2 cellular contexts compared by ENCODE assay signal in the genomic region with DNA sequence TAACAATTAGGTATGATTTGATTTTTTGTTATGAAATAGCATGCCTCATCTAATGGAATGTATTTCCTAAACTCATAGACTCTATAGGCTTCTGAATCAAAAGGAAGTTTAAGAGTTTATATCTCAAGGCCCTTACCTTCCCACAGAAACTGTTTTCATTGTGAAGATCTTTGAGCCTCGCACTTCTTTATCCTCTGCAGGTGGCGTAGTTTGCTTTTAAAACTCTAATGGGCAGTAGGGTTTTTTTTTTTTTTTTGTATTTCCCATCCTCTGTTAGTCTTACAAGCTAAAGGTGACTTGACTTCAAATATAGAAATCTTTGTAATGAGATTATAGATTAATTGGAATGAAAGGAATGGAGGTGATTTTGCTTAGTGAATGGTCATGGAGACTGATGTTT.
A peak's percentile ranks its signal among the peaks of the same experiment; 100 is the strongest.
TF ChIP-seq lines count a peak whose summit lies in the region.

No MANE protein-coding gene starts in this region.

TF ChIP-seq in HCT116, 20 proteins besides CTCF, POLR2A, EP300 and RAD21:
- TF ChIP-seq SP1 (IDR thresholded peaks at IDR 0.05; ENCODE audit: low read depth) (no peak), ZNF274 (IDR thresholded peaks at IDR 0.05; ENCODE audit: low read depth, low read length) (no peak), CBX3 (IDR thresholded peaks at IDR 0.05; ENCODE audit: low read depth) (no peak), ZFX (IDR thresholded peaks at IDR 0.05) (no peak), ELF1 (IDR thresholded peaks at IDR 0.05; ENCODE audit: borderline replicate concordance, low read depth) (no peak), CEBPB (IDR thresholded peaks at IDR 0.05; ENCODE audit: low read depth) (no peak), EZH2phosphoT487 (IDR thresholded peaks at IDR 0.05; ENCODE audit: borderline replicate concordance) (no peak), JUND (IDR thresholded peaks at IDR 0.05) (no peak), TCF7L2 (IDR thresholded peaks at IDR 0.05; ENCODE audit: borderline replicate concordance, extremely low read depth, insufficient read depth, insufficient read length) (no peak), SIN3A (IDR thresholded peaks at IDR 0.05; ENCODE audit: low read depth) (no peak), POLR2AphosphoS5 (IDR thresholded peaks at IDR 0.05; ENCODE audit: low read depth, low read length) (no peak), FOSL1 (IDR thresholded peaks at IDR 0.05; ENCODE audit: low read depth) (no peak), SRF (IDR thresholded peaks at IDR 0.05; ENCODE audit: low read depth) (no peak), EGR1 (IDR thresholded peaks at IDR 0.05; ENCODE audit: low read depth) (no peak)
- TF ChIP-seq, protein P1, sequence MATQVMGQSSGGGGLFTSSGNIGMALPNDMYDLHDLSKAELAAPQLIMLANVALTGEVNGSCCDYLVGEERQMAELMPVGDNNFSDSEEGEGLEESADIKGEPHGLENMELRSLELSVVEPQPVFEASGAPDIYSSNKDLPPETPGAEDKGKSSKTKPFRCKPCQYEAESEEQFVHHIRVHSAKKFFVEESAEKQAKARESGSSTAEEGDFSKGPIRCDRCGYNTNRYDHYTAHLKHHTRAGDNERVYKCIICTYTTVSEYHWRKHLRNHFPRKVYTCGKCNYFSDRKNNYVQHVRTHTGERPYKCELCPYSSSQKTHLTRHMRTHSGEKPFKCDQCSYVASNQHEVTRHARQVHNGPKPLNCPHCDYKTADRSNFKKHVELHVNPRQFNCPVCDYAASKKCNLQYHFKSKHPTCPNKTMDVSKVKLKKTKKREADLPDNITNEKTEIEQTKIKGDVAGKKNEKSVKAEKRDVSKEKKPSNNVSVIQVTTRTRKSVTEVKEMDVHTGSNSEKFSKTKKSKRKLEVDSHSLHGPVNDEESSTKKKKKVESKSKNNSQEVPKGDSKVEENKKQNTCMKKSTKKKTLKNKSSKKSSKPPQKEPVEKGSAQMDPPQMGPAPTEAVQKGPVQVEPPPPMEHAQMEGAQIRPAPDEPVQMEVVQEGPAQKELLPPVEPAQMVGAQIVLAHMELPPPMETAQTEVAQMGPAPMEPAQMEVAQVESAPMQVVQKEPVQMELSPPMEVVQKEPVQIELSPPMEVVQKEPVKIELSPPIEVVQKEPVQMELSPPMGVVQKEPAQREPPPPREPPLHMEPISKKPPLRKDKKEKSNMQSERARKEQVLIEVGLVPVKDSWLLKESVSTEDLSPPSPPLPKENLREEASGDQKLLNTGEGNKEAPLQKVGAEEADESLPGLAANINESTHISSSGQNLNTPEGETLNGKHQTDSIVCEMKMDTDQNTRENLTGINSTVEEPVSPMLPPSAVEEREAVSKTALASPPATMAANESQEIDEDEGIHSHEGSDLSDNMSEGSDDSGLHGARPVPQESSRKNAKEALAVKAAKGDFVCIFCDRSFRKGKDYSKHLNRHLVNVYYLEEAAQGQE (IDR thresholded peaks at IDR 0.05; ENCODE audit: low read depth), result no peak
- TF ChIP-seq, protein P2, sequence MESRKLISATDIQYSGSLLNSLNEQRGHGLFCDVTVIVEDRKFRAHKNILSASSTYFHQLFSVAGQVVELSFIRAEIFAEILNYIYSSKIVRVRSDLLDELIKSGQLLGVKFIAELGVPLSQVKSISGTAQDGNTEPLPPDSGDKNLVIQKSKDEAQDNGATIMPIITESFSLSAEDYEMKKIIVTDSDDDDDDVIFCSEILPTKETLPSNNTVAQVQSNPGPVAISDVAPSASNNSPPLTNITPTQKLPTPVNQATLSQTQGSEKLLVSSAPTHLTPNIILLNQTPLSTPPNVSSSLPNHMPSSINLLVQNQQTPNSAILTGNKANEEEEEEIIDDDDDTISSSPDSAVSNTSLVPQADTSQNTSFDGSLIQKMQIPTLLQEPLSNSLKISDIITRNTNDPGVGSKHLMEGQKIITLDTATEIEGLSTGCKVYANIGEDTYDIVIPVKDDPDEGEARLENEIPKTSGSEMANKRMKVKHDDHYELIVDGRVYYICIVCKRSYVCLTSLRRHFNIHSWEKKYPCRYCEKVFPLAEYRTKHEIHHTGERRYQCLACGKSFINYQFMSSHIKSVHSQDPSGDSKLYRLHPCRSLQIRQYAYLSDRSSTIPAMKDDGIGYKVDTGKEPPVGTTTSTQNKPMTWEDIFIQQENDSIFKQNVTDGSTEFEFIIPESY (IDR thresholded peaks at IDR 0.05; ENCODE audit: extremely low read depth, insufficient replicate concordance, low read length), result no peak
- TF ChIP-seq, protein P3, sequence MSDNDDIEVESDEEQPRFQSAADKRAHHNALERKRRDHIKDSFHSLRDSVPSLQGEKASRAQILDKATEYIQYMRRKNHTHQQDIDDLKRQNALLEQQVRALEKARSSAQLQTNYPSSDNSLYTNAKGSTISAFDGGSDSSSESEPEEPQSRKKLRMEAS (IDR thresholded peaks at IDR 0.05), result no peak
- TF ChIP-seq, protein P4, sequence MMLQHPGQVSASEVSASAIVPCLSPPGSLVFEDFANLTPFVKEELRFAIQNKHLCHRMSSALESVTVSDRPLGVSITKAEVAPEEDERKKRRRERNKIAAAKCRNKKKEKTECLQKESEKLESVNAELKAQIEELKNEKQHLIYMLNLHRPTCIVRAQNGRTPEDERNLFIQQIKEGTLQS (IDR thresholded peaks at IDR 0.05), result no peak

TF ChIP-seq in K562, 482 proteins besides CTCF, POLR2A, EP300 and RAD21:
- TF ChIP-seq ZNF384 (IDR thresholded peaks at IDR 0.05; ENCODE audit: low read depth, low read length) (peak; percentile 63; the same call in 1 of the 2 replicates), ELF2 (CRISPR knock-in tag; IDR thresholded peaks at IDR 0.05) (no peak)
- TF ChIP-seq, protein P5, sequence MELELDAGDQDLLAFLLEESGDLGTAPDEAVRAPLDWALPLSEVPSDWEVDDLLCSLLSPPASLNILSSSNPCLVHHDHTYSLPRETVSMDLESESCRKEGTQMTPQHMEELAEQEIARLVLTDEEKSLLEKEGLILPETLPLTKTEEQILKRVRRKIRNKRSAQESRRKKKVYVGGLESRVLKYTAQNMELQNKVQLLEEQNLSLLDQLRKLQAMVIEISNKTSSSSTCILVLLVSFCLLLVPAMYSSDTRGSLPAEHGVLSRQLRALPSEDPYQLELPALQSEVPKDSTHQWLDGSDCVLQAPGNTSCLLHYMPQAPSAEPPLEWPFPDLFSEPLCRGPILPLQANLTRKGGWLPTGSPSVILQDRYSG (tag; conservative IDR thresholded peaks at IDR 0.05; ENCODE audit: low read depth), result no peak
